Comparison of ENCODE assay signal across 23 cellular contexts in genomic region chr11:108037211-108037610, GRCh38. TPM values are rescaled to one million over a fixed set of nuclear protein-coding genes. Genes with fewer than 3 reads are reported as not detected.
DNase-seq lines count a peak whose midpoint lies in the region; ATAC-seq and TF ChIP-seq lines count a peak whose summit lies in the region.
"Had no signal": no experiment of that assay in that cellular context is flagged by ENCODE, and none has a peak within 500 bp of the region (broad histone marks: within the 10 kb centered on the region; RNA-seq: fewer than 3 reads in every experiment).

No MANE protein-coding gene starts in this region.

- ATAC-seq in activated T-cell treated with anti-CD3 and anti-CD28 coated beads, Interleukin-2, amount 50 U/mL, for 72 hours (replicated peaks in 1 of 2) = no peak
- ATAC-seq in gastrocnemius medialis = no peak

- H3K4me3 ChIP-seq in mesenchymal stem cell (ENCODE audit: insufficient read depth in 1 of 2, low read depth in 1 of 2, low read length in 2 of 2) (no peak overlapping the region), gastrocnemius medialis (no peak overlapping the region), tibial artery (no peak overlapping the region)
- H3K4me3 ChIP-seq: GM23248, MG63 had no signal

- H2BK120ac ChIP-seq in mesenchymal stem cell (ENCODE audit: low read depth, low read length) = no peak overlapping the region

- no peak overlapping the region for H2AFZ ChIP-seq in mesenchymal stem cell (ENCODE audit: low read depth, low read length)
- H2AFZ ChIP-seq: GM23248 had no signal

- 79% methylated on average over 2 of the region's 2 CpGs for WGBS in mesenchymal stem cell

- H3K9me3 ChIP-seq in mesenchymal stem cell (ENCODE audit: control insufficient read depth, low read length) (no peaks in the 10 kb centered on the region), gastrocnemius medialis (no peaks in the 10 kb centered on the region), tibial artery (no peaks in the 10 kb centered on the region)
- H3K9me3 ChIP-seq: BE2C, Caco-2, MG63 had no signal

- DNase-seq in activated T-cell treated with anti-CD3 and anti-CD28 coated beads, Interleukin-2, amount 50 U/mL, for 72 hours = no peak
- no peak for DNase-seq in activated T-cell treated with anti-CD3 and anti-CD28 coated beads, Interleukin-2, amount 50 U/mL, for 24 hours
- DNase-seq in fibroblast of gingiva (ENCODE audit: low read depth) (peak; percentile 1), mesenchymal stem cell (peak; percentile 28), gastrocnemius medialis (no peak), SW480 (ENCODE audit: low spot score) (no peak), NCI-H2029 treated with DMSO at 0.1 percent for 48 hours (lab: John Stamatoyannopoulos, UW) (no peak), tibial artery (no peak)
- DNase-seq: BE2C; Caco-2; CD4-positive, alpha-beta T cell; DMS153; GDM1; Kasumi-1; MG63; NCI-H1092 treated with DMSO at 0.1 percent for 48 hours; NCI-H146; NCI-H446 treated with DMSO at 0.1 percent for 48 hours; NCI-H748 treated with DMSO at 0.1 percent for 48 hours; NK-92 treated with Interleukin-12 subunit alpha and Interleukin-12 subunit beta, amount 100 ng/mL, for 24 hours; Right ventricle myocardium superior had no signal

- no peak overlapping the region for H4K8ac ChIP-seq in mesenchymal stem cell (ENCODE audit: low read length)

- H3K4ac ChIP-seq in mesenchymal stem cell (ENCODE audit: low read depth in 1 of 2, low read length in 2 of 2) = no peak overlapping the region

- in situ Hi-C loops in gastrocnemius medialis (cut with MboI; ENCODE audit: low sequenced_read_pairs in 4 of 4) = no loop called here

- peaks cover 35% of the 10 kb centered on the region for H3K79me1 ChIP-seq in mesenchymal stem cell (replicated peaks; ENCODE audit: low read length, poor library complexity, severe bottlenecking)

- no peaks in the 10 kb centered on the region for H3K27me3 Mint-ChIP-seq in activated T-cell treated with anti-CD3 and anti-CD28 coated beads, Interleukin-2, amount 50 U/mL, for 72 hours (ENCODE audit: low read depth)
- H3K27me3 Mint-ChIP-seq in activated T-cell treated with anti-CD3 and anti-CD28 coated beads, Interleukin-2, amount 50 U/mL, for 24 hours = no peaks in the 10 kb centered on the region
- H3K27me3 Mint-ChIP-seq: CD4-positive, alpha-beta T cell had no signal

- peaks cover 10% of the 10 kb centered on the region for H3K4me1 Mint-ChIP-seq in activated T-cell treated with anti-CD3 and anti-CD28 coated beads, Interleukin-2, amount 50 U/mL, for 72 hours (ENCODE audit: low read depth)
- peaks cover 13% of the 10 kb centered on the region for H3K4me1 Mint-ChIP-seq in activated T-cell treated with anti-CD3 and anti-CD28 coated beads, Interleukin-2, amount 50 U/mL, for 24 hours (ENCODE audit: low read depth)

- H3K27me3 ChIP-seq in mesenchymal stem cell (ENCODE audit: control insufficient read depth in 1 of 2, insufficient read depth in 1 of 2, low read length in 2 of 2) (no peaks in the 10 kb centered on the region), gastrocnemius medialis (no peaks in the 10 kb centered on the region), tibial artery (no peaks in the 10 kb centered on the region)
- H3K27me3 ChIP-seq: BE2C, MG63 had no signal

- no peak overlapping the region for H2BK15ac ChIP-seq in mesenchymal stem cell (ENCODE audit: low read depth, poor library complexity, severe bottlenecking)

- H3K4me2 ChIP-seq in mesenchymal stem cell (ENCODE audit: low read length, poor library complexity, severe bottlenecking) = no peak overlapping the region

- no peaks in the 10 kb centered on the region for H3K9me3 Mint-ChIP-seq in activated T-cell treated with anti-CD3 and anti-CD28 coated beads, Interleukin-2, amount 50 U/mL, for 72 hours
- no peaks in the 10 kb centered on the region for H3K9me3 Mint-ChIP-seq in activated T-cell treated with anti-CD3 and anti-CD28 coated beads, Interleukin-2, amount 50 U/mL, for 24 hours
- H3K9me3 Mint-ChIP-seq: CD4-positive, alpha-beta T cell had no signal

- no peak overlapping the region for H4K91ac ChIP-seq in mesenchymal stem cell (ENCODE audit: low read length)

- H3K9ac ChIP-seq in mesenchymal stem cell (ENCODE audit: low read length) = no peak overlapping the region
- H3K9ac ChIP-seq: GM23248 had no signal

- H3K36me3 ChIP-seq in mesenchymal stem cell (ENCODE audit: control insufficient read depth in 1 of 2, insufficient read depth in 2 of 2, low read depth in 1 of 2, low read length in 2 of 2) = peaks cover 9 to 50% of the 10 kb centered on the region in 2 experiments
- no peaks in the 10 kb centered on the region for H3K36me3 ChIP-seq in gastrocnemius medialis
- H3K36me3 ChIP-seq in tibial artery = peaks cover 11 to 51% (median 29%) of the 10 kb centered on the region in 3 donors

- intact Hi-C loops in gastrocnemius medialis (cut with DNase I; ENCODE audit: low total_unique reads) = loop anchor here (10.0 kb wide), 1 partner anchor 332 kb away; no protein-coding TSS in a partner anchor
- intact Hi-C loops in tibial artery (cut with DNase I; ENCODE audit: low total_unique reads) = no loop called here

- peak overlapping the region in 1 of 2 experiments; percentile 57 for H2BK12ac ChIP-seq in mesenchymal stem cell (ENCODE audit: low read length in 2 of 2)

- H3K4me1 ChIP-seq in mesenchymal stem cell (ENCODE audit: control insufficient read depth, insufficient read depth, low read depth, low read length) = no peaks in the 10 kb centered on the region
- H3K4me1 ChIP-seq in gastrocnemius medialis = peaks cover 41 to 43% of the 10 kb centered on the region in 2 donors
- no peaks in the 10 kb centered on the region for H3K4me1 ChIP-seq in tibial artery
- H3K4me1 ChIP-seq: BE2C, Caco-2 had no signal

- TF ChIP-seq CTCF in gastrocnemius medialis (IDR thresholded peaks at IDR 0.05 in 4 of 5, conservative IDR thresholded peaks at IDR 0.05 in 1 of 5) (no peak), tibial artery (IDR thresholded peaks at IDR 0.05) (no peak)

- peak overlapping the region; percentile 31 for H3K27ac Mint-ChIP-seq in activated T-cell treated with anti-CD3 and anti-CD28 coated beads, Interleukin-2, amount 50 U/mL, for 72 hours
- no peak overlapping the region for H3K27ac Mint-ChIP-seq in activated T-cell treated with anti-CD3 and anti-CD28 coated beads, Interleukin-2, amount 50 U/mL, for 24 hours
- H3K27ac Mint-ChIP-seq: CD4-positive, alpha-beta T cell had no signal

- H3K18ac ChIP-seq in mesenchymal stem cell (ENCODE audit: low read depth in 1 of 2, low read length in 2 of 2) = no peak overlapping the region

- TF ChIP-seq POLR2A in gastrocnemius medialis (IDR thresholded peaks at IDR 0.05) = no peak

- no peak overlapping the region for H2AK5ac ChIP-seq in mesenchymal stem cell (ENCODE audit: low read length, severe bottlenecking)

- H3K14ac ChIP-seq in mesenchymal stem cell (ENCODE audit: low read length in 2 of 2) = no peak overlapping the region

- H3K27ac ChIP-seq in mesenchymal stem cell (ENCODE audit: low read length, poor library complexity, severe bottlenecking) (no peak overlapping the region), gastrocnemius medialis (peak overlapping the region; percentile 67 to 81 (median 72)), tibial artery (no peak overlapping the region)
- H3K27ac ChIP-seq: 22Rv1, GM23248 had no signal

- H2BK5ac ChIP-seq in mesenchymal stem cell (ENCODE audit: low read depth, low read length, poor library complexity, severe bottlenecking) = no peak overlapping the region

- no peak overlapping the region for H3K4me3 Mint-ChIP-seq in activated T-cell treated with anti-CD3 and anti-CD28 coated beads, Interleukin-2, amount 50 U/mL, for 72 hours
- H3K4me3 Mint-ChIP-seq in activated T-cell treated with anti-CD3 and anti-CD28 coated beads, Interleukin-2, amount 50 U/mL, for 24 hours = no peak overlapping the region
- H3K4me3 Mint-ChIP-seq: CD4-positive, alpha-beta T cell had no signal

- H3K23ac ChIP-seq in mesenchymal stem cell (ENCODE audit: low read length in 2 of 2) = no peak overlapping the region

- peaks cover 0 to 11% of the 10 kb centered on the region in 2 donors for H3K36me3 Mint-ChIP-seq in activated T-cell treated with anti-CD3 and anti-CD28 coated beads, Interleukin-2, amount 50 U/mL, for 72 hours (ENCODE audit: insufficient read depth in 2 of 2)
- H3K36me3 Mint-ChIP-seq in activated T-cell treated with anti-CD3 and anti-CD28 coated beads, Interleukin-2, amount 50 U/mL, for 24 hours (ENCODE audit: low read depth) = peaks cover 88% of the 10 kb centered on the region

RNA-seq across cellular contexts. Expression of gene CUL5, which starts 28.5 kb away (rescaled TPM):
- 10 to 100 TPM; 30.2 to 31.7 TPM for total RNA-seq in activated T-cell treated with anti-CD3 and anti-CD28 coated beads, Interleukin-2, amount 50 U/mL, for 72 hours
- 19.5 TPM for polyA plus RNA-seq in mesenchymal stem cell (2013, experiment 1 of 2)
- 21.1 TPM for polyA plus RNA-seq in mesenchymal stem cell (2013, experiment 2 of 2)
- total RNA-seq in gastrocnemius medialis = 10 to 100 TPM; 40.6 to 83.5 (median 66.5) TPM

Comparison
In these comparisons a context has a peak if more than half of its experiments do, and no peak if none do; other contexts are left out.
1. DNase-seq: peak in fibroblast of gingiva (single experiment) and mesenchymal stem cell (single experiment); none in activated T-cell treated with anti-CD3 and anti-CD28 coated beads, Interleukin-2, amount 50 U/mL, for 72 hours (0 of 2), activated T-cell treated with anti-CD3 and anti-CD28 coated beads, Interleukin-2, amount 50 U/mL, for 24 hours (single experiment), gastrocnemius medialis (0 of 2), SW480 (single experiment), NCI-H2029 treated with DMSO at 0.1 percent for 48 hours (single experiment) and tibial artery (0 of 2).
2. H3K27ac ChIP-seq: peak in gastrocnemius medialis (4 of 4); none in mesenchymal stem cell (single experiment) and tibial artery (0 of 2).